Comparison of ENCODE assay signal across 30 cellular contexts in genomic region chr3:31369637-31370036, GRCh38.
A peak's percentile ranks its signal among the peaks of the same experiment; 100 is the strongest.
DNase-seq lines count a peak whose midpoint lies in the region; ATAC-seq, FAIRE-seq and TF ChIP-seq lines count a peak whose summit lies in the region.
"Had no signal": no experiment of that assay in that cellular context is flagged by ENCODE, and none has a peak within 500 bp of the region (broad histone marks: within the 10 kb centered on the region; RNA-seq: fewer than 3 reads in every experiment).

No MANE protein-coding gene starts in this region.

- H3K4me3 ChIP-seq in HepG2 (replicated peaks in 1 of 3; ENCODE audit: insufficient read depth in 1 of 3, low read depth in 2 of 3, low read length in 3 of 3) (no peak overlapping the region), right lobe of liver (no peak overlapping the region), bronchial epithelial cell (ENCODE audit: low read depth, low read length) (no peak overlapping the region), hepatocyte (no peak overlapping the region), right atrium auricular region (no peak overlapping the region)
- no peak overlapping the region for H3K4me3 ChIP-seq in CD8-positive, alpha-beta memory T cell (ENCODE audit: low read length)
- H3K4me3 ChIP-seq: BLaER1, pancreas, SJSA1, vagina had no signal

- no peak overlapping the region for H3K9ac ChIP-seq in HepG2 (ENCODE audit: insufficient read depth, low read depth, low read length)
- H3K9ac ChIP-seq: BLaER1 had no signal

- H3K27me3 ChIP-seq in HepG2 (ENCODE audit: control insufficient read depth in 1 of 2, insufficient read depth in 2 of 2, low read length in 2 of 2) (no peaks in the 10 kb centered on the region), right lobe of liver (no peaks in the 10 kb centered on the region), bronchial epithelial cell (ENCODE audit: control insufficient read depth, insufficient read depth, low read length) (no peaks in the 10 kb centered on the region), hepatocyte (no peaks in the 10 kb centered on the region), right atrium auricular region (no peaks in the 10 kb centered on the region)
- H3K27me3 ChIP-seq in CD8-positive, alpha-beta memory T cell (ENCODE audit: insufficient read depth, low read length, poor library complexity, severe bottlenecking): no peaks in the 10 kb centered on the region
- H3K27me3 ChIP-seq: BLaER1, pancreas, SJSA1, vagina had no signal

- peak; percentile 19; the same call in 1 of the 3 replicates for ATAC-seq in HepG2
- ATAC-seq in right lobe of liver: no peak
- no peak for ATAC-seq in GM21381 (IDR thresholded peaks at IDR 0.05; ENCODE audit: unreplicated experiment)
- ATAC-seq: naive thymus-derived CD8-positive, alpha-beta T cell; T-helper 17 cell had no signal

- intact Hi-C loops in HepG2 (cut with micrococcal nuclease; ENCODE audit: unreplicated experiment): no loop called here
- intact Hi-C loops in right lobe of liver (cut with DNase I): no loop called here

- POLR2A ChIA-PET in HepG2 (lab: Yijun Ruan, JAX): interaction anchor here (1.4 to 1.6 kb wide), 2 partner anchors 23 to 84 kb away, joined by 3 to 7 read pairs; no protein-coding TSS in a partner anchor
- POLR2A ChIA-PET in CD8-positive, alpha-beta memory T cell (lab: Charles Lee): no interaction called here

- FAIRE-seq in HepG2 (lab: Jason Lieb, UNC) (no peak), bronchial epithelial cell (lab: Jason Lieb, UNC) (no peak)
- FAIRE-seq: colon, endometrium, frontal cortex, GM18507, pancreas had no signal

- H3K27ac Mint-ChIP-seq in type B pancreatic cell: peak overlapping the region; percentile 64
- H3K27ac Mint-ChIP-seq in CD8-positive, alpha-beta memory T cell: no peak overlapping the region
- H3K27ac Mint-ChIP-seq: memory B cell; naive thymus-derived CD8-positive, alpha-beta T cell; T-helper 17 cell had no signal

- TF ChIP-seq EP300 in HepG2 (IDR thresholded peaks at IDR 0.05; ENCODE audit: low read depth in 2 of 2, low read length in 2 of 2): no peak
- no peak for TF ChIP-seq EP300 in HepG2 (CRISPR knock-in tag; IDR thresholded peaks at IDR 0.05; ENCODE audit: borderline replicate concordance)

- H3K9me3 ChIP-seq in HepG2 (ENCODE audit: low read length) (no peaks in the 10 kb centered on the region), right lobe of liver (no peaks in the 10 kb centered on the region), hepatocyte (ENCODE audit: low read depth) (no peaks in the 10 kb centered on the region), right atrium auricular region (no peaks in the 10 kb centered on the region)
- H3K9me3 ChIP-seq in CD8-positive, alpha-beta memory T cell (ENCODE audit: low read length): no peaks in the 10 kb centered on the region
- H3K9me3 ChIP-seq: BLaER1, pancreas, SJSA1, vagina had no signal

- peak overlapping the region; percentile 70 for H3K27ac ChIP-seq in HepG2 (ENCODE audit: extremely low read length, insufficient read depth, low read length)
- H3K27ac ChIP-seq in right lobe of liver: no peak overlapping the region
- peak overlapping the region; percentile 77 for H3K27ac ChIP-seq in hepatocyte
- H3K27ac ChIP-seq in CD8-positive, alpha-beta memory T cell (ENCODE audit: low read depth, low read length): no peak overlapping the region
- no peak overlapping the region for H3K27ac ChIP-seq in right atrium auricular region
- H3K27ac ChIP-seq: BLaER1, pancreas, SJSA1, vagina, VCaP had no signal

- H3K36me3 Mint-ChIP-seq in type B pancreatic cell: no peaks in the 10 kb centered on the region
- no peaks in the 10 kb centered on the region for H3K36me3 Mint-ChIP-seq in CD8-positive, alpha-beta memory T cell
- H3K36me3 Mint-ChIP-seq: memory B cell; naive thymus-derived CD8-positive, alpha-beta T cell had no signal

- in situ Hi-C loops in HepG2 (cut with HindIII; ENCODE audit: extremely low pct_ligation_motif_present, low pct_unique_long_range_greater_than_20kb): no loop called here

- H3K4me3 Mint-ChIP-seq in type B pancreatic cell: no peak overlapping the region
- no peak overlapping the region for H3K4me3 Mint-ChIP-seq in CD8-positive, alpha-beta memory T cell
- H3K4me3 Mint-ChIP-seq: memory B cell; naive thymus-derived CD8-positive, alpha-beta T cell; T-helper 17 cell had no signal

- peaks cover 5% of the 10 kb centered on the region for H3K9me3 Mint-ChIP-seq in type B pancreatic cell
- H3K9me3 Mint-ChIP-seq in CD8-positive, alpha-beta memory T cell: no peaks in the 10 kb centered on the region
- H3K9me3 Mint-ChIP-seq: memory B cell; naive thymus-derived CD8-positive, alpha-beta T cell had no signal

- H4K20me1 ChIP-seq in HepG2 (ENCODE audit: insufficient read depth, low read length): no peaks in the 10 kb centered on the region
- no peaks in the 10 kb centered on the region for H4K20me1 ChIP-seq in hepatocyte (ENCODE audit: insufficient read depth, poor library complexity, severe bottlenecking)
- H4K20me1 ChIP-seq: BLaER1 had no signal

- peaks cover 45% of the 10 kb centered on the region for H3K4me1 ChIP-seq in HepG2 (ENCODE audit: insufficient read depth, low read length)
- H3K4me1 ChIP-seq in right lobe of liver: peaks cover 0 to 9% (median 0%) of the 10 kb centered on the region in 4 donors
- H3K4me1 ChIP-seq in hepatocyte (ENCODE audit: insufficient read depth): peaks cover 20% of the 10 kb centered on the region
- H3K4me1 ChIP-seq in CD8-positive, alpha-beta memory T cell (ENCODE audit: insufficient read depth, low read length): no peaks in the 10 kb centered on the region
- peaks cover 0 to 4% of the 10 kb centered on the region in 2 donors for H3K4me1 ChIP-seq in right atrium auricular region
- H3K4me1 ChIP-seq: BLaER1 had no signal

- no peaks in the 10 kb centered on the region for H3K27me3 Mint-ChIP-seq in type B pancreatic cell
- H3K27me3 Mint-ChIP-seq in CD8-positive, alpha-beta memory T cell: peaks cover 0 to 2% of the 10 kb centered on the region in 2 donors
- H3K27me3 Mint-ChIP-seq: naive thymus-derived CD8-positive, alpha-beta T cell; T-helper 17 cell had no signal

- WGBS in HepG2 (ENCODE audit: low lambda C conversion rate): 100% methylated on average over 1 of the region's 1 CpG
- 100% methylated on average over 1 of the region's 1 CpG for WGBS in right lobe of liver (ENCODE audit: insufficient coverage, low coverage, low lambda C conversion rate, missing lambda C conversion rate)
- WGBS in hepatocyte (ENCODE audit: low lambda C conversion rate, missing lambda C conversion rate): 81% methylated on average over 1 of the region's 1 CpG

- H2AFZ ChIP-seq in HepG2 (ENCODE audit: low read length): no peak overlapping the region
- H2AFZ ChIP-seq in hepatocyte: no peak overlapping the region

- BruUV-seq in HepG2 (replicated peaks; lab: Mats Ljungman, UMichigan): no TSS peak

- no peaks in the 10 kb centered on the region for H3K9me2 ChIP-seq in hepatocyte (replicated peaks; ENCODE audit: insufficient read depth)

- no peak for TF ChIP-seq RAD21 in HepG2 (CRISPR knock-in tag; IDR thresholded peaks at IDR 0.05)

- TF ChIP-seq CTCF in HepG2 (CRISPR knock-in tag; IDR thresholded peaks at IDR 0.05) (no peak), right lobe of liver (IDR thresholded peaks at IDR 0.05) (no peak), bronchial epithelial cell (IDR thresholded peaks at IDR 0.05; ENCODE audit: insufficient read depth, low read length, severe bottlenecking) (no peak), hepatocyte (IDR thresholded peaks at IDR 0.05; ENCODE audit: poor library complexity) (no peak), type B pancreatic cell (conservative IDR thresholded peaks at IDR 0.05) (no peak), right atrium auricular region (IDR thresholded peaks at IDR 0.05) (no peak)

- TF ChIP-seq POLR2A in HepG2 (IDR thresholded peaks at IDR 0.05; ENCODE audit: insufficient read depth in 1 of 2, low read depth in 2 of 2, low read length in 2 of 2) (no peak), right lobe of liver (IDR thresholded peaks at IDR 0.05) (no peak)

- CTCF ChIA-PET in HepG2 (lab: Yijun Ruan, JAX; ENCODE audit: low intra/inter-chr PET ratio, low total read pairs): no interaction called here
- CTCF ChIA-PET in CD8-positive, alpha-beta memory T cell (lab: Charles Lee): no interaction called here

- peak; percentile 29 for DNase-seq in HepG2 (ENCODE audit: low spot score)
- no peak for DNase-seq in right lobe of liver
- peak; percentile 27 for DNase-seq in bronchial epithelial cell (ENCODE audit: low read depth)
- DNase-seq in hepatocyte (ENCODE audit: low spot score): no peak
- no peak for DNase-seq in type B pancreatic cell (ENCODE audit: extremely low spot score, unreplicated experiment)
- no peak for DNase-seq in CD8-positive, alpha-beta memory T cell
- DNase-seq in right atrium auricular region (ENCODE audit: low spot score): no peak
- DNase-seq: 8988T; activated CD4-positive, alpha-beta T cell treated with anti-CD3 and anti-CD28 coated beads, Interleukin-2, amount 50 U/mL, for 4 hours; activated naive CD4-positive, alpha-beta T cell treated with Interleukin-2 at 50 U/mL for 16 hours; aorta; Calu3; GOT3; KG1; MV-4-11; naive thymus-derived CD8-positive, alpha-beta T cell; NCI-H187 treated with DMSO at 0.1 percent for 48 hours; pancreas; substantia nigra; T-helper 17 cell had no signal

- H3K4me2 ChIP-seq in HepG2 (ENCODE audit: low read depth, low read length): no peak overlapping the region
- peak overlapping the region; percentile 49 for H3K4me2 ChIP-seq in hepatocyte
- H3K4me2 ChIP-seq: BLaER1 had no signal

- H3K36me3 ChIP-seq in HepG2 (replicated peaks in 1 of 2; ENCODE audit: control insufficient read depth in 1 of 2, insufficient read depth in 2 of 2, low read length in 2 of 2) (no peaks in the 10 kb centered on the region), right lobe of liver (no peaks in the 10 kb centered on the region), bronchial epithelial cell (ENCODE audit: control insufficient read depth, insufficient read depth, low read length) (no peaks in the 10 kb centered on the region), hepatocyte (replicated peaks; ENCODE audit: insufficient read depth, low read depth) (no peaks in the 10 kb centered on the region), right atrium auricular region (no peaks in the 10 kb centered on the region)
- H3K36me3 ChIP-seq in CD8-positive, alpha-beta memory T cell (ENCODE audit: insufficient read depth, low read length): no peaks in the 10 kb centered on the region
- H3K36me3 ChIP-seq: BLaER1, pancreas, SJSA1, vagina had no signal

- H3K79me2 ChIP-seq in HepG2 (ENCODE audit: insufficient read depth, low read length) (no peaks in the 10 kb centered on the region), hepatocyte (no peaks in the 10 kb centered on the region)

- peaks cover 22% of the 10 kb centered on the region for H3K4me1 Mint-ChIP-seq in type B pancreatic cell (ENCODE audit: unreplicated experiment)
- H3K4me1 Mint-ChIP-seq in CD8-positive, alpha-beta memory T cell: peaks cover 2 to 5% (median 5%) of the 10 kb centered on the region in 3 donors
- H3K4me1 Mint-ChIP-seq: memory B cell had no signal

TF ChIP-seq in HepG2, 621 proteins besides CTCF, POLR2A, EP300 and RAD21 (continues in another document):
- TF ChIP-seq NFE2 (CRISPR knock-in tag; IDR thresholded peaks at IDR 0.05): peak; percentile 17; the same call in 1 of the 2 replicates
- TF ChIP-seq NFE2L2 (IDR thresholded peaks at IDR 0.05; ENCODE audit: low read length): peak; percentile 90
- no peak for TF ChIP-seq IRX3 (CRISPR knock-in tag; IDR thresholded peaks at IDR 0.05; ENCODE audit: borderline replicate concordance, low read depth)
- peak; percentile 62 to 68 for TF ChIP-seq MAFK (conservative IDR thresholded peaks at IDR 0.05 in 1 of 2, IDR thresholded peaks at IDR 0.05 in 1 of 2; ENCODE audit: low read length in 2 of 2)

Comparison
In these comparisons a context has a peak if more than half of its experiments do, and no peak if none do; other contexts are left out.
1. DNase-seq: peak in HepG2 (single experiment) and bronchial epithelial cell (single experiment); none in right lobe of liver (0 of 3), hepatocyte (single experiment), type B pancreatic cell (single experiment), CD8-positive, alpha-beta memory T cell (0 of 5) and right atrium auricular region (single experiment).
2. H3K27ac ChIP-seq: peak in HepG2 (single experiment) and hepatocyte (single experiment); none in right lobe of liver (0 of 3), CD8-positive, alpha-beta memory T cell (single experiment) and right atrium auricular region (0 of 2).